Comparison of ENCODE assay signal across 13 cellular contexts in the genomic region with DNA sequence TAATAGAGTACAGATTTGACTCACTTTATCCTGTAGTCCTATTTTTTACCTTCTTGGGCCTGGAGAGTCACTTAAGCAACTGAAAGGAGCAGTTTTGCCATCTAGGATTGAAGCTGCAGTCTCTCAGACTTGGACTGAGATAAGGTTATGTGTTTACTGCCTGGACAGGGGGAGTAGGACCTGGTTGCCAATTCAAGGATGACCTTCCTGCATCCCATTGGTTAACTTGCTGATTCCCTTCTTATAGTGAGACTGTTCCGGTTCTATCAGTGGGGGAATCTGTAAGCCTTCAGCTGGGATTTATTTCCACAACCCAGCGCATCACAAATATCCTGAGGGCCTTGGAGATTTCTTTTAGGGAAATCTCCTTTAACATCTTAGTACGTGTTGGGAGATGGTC. TPM values are rescaled to one million over a fixed set of nuclear protein-coding genes. Genes with fewer than 3 reads are reported as not detected.
DNase-seq lines count a peak whose midpoint lies in the region; ATAC-seq and TF ChIP-seq lines count a peak whose summit lies in the region.
"Had no signal": no experiment of that assay in that cellular context is flagged by ENCODE, and none has a peak within 500 bp of the region (broad histone marks: within the 10 kb centered on the region; RNA-seq: fewer than 3 reads in every experiment).

No MANE protein-coding gene starts in this region.

- H3K4me2 ChIP-seq in SK-N-SH (peak overlapping the region; percentile 82), osteoblast (ENCODE audit: insufficient read depth, low read length) (peak overlapping the region; percentile 96)

- H3K4me3 Mint-ChIP-seq in endodermal cell: peak overlapping the region; percentile 76

- no peaks in the 10 kb centered on the region for H3K9me2 ChIP-seq in SK-N-SH

- DNase-seq in SK-N-SH: peak; percentile 58
- DNase-seq in endodermal cell: no peak
- DNase-seq in osteoblast (ENCODE audit: insufficient read length, low spot score, missing footprints): peak; percentile 44
- no peak for DNase-seq in UCSD-AML1 (lab: John Stamatoyannopoulos, UW; ENCODE audit: unreplicated experiment)
- DNase-seq: 8988T, NCI-H226, T-helper 17 cell had no signal

- peak overlapping the region; percentile 72 for H3K27ac Mint-ChIP-seq in endodermal cell
- H3K27ac Mint-ChIP-seq: activated T-helper 2 cell treated with anti-CD3 and anti-CD28 coated beads, Interferon-gamma antibody, Interleukin-2, Interleukin-4, amounts not matched to agents 10 μg/mL and 5 μg/mL and 100 μg/mL, durations not matched to agents 14 hours and 24 hours and 36 hours had no signal

- TF ChIP-seq CTCF in SK-N-SH (IDR thresholded peaks at IDR 0.05) (no peak), endodermal cell (conservative IDR thresholded peaks at IDR 0.05) (no peak), osteoblast (IDR thresholded peaks at IDR 0.05; ENCODE audit: extremely low read depth, low read depth, low read length) (no peak)

- no peak for TF ChIP-seq EP300 in SK-N-SH (IDR thresholded peaks at IDR 0.05; ENCODE audit: borderline replicate concordance in 1 of 2, low read depth in 1 of 2, low read length in 1 of 2)

- H3K27me3 ChIP-seq in SK-N-SH (ENCODE audit: insufficient read depth): no peaks in the 10 kb centered on the region
- no peaks in the 10 kb centered on the region for H3K27me3 ChIP-seq in HUES6 (ENCODE audit: control insufficient read depth, insufficient read depth, low read length)
- H3K27me3 ChIP-seq in endodermal cell (ENCODE audit: control insufficient read depth, insufficient read depth, low read length, poor library complexity, severe bottlenecking): no peaks in the 10 kb centered on the region
- no peaks in the 10 kb centered on the region for H3K27me3 ChIP-seq in osteoblast (ENCODE audit: insufficient read depth, low read length)

- no peaks in the 10 kb centered on the region for H3K27me3 Mint-ChIP-seq in endodermal cell (ENCODE audit: insufficient read depth)
- H3K27me3 Mint-ChIP-seq: T-helper 17 cell had no signal

- peaks cover 58% of the 10 kb centered on the region for H4K20me1 ChIP-seq in SK-N-SH (ENCODE audit: insufficient read depth)
- H4K20me1 ChIP-seq in osteoblast (ENCODE audit: insufficient read depth, low read length): peaks cover 57% of the 10 kb centered on the region

- no peak overlapping the region for H2AFZ ChIP-seq in SK-N-SH (ENCODE audit: low read depth)
- H2AFZ ChIP-seq in osteoblast (ENCODE audit: low read length): no peak overlapping the region

- TF ChIP-seq RAD21 in SK-N-SH (IDR thresholded peaks at IDR 0.05; ENCODE audit: low read length): no peak

- POLR2A ChIA-PET in SK-N-SH (lab: Yijun Ruan, JAX): no interaction called here

- H3K9ac ChIP-seq in SK-N-SH (0 out of 2 replicates have a peak overlapping the region, but pooled peaks have one; percentile 12), HUES6 (ENCODE audit: low read length) (no peak overlapping the region), endodermal cell (ENCODE audit: extremely low read depth, low read length, poor library complexity, severe bottlenecking) (no peak overlapping the region)

- H3K79me2 ChIP-seq in SK-N-SH (ENCODE audit: insufficient read depth) (peaks cover 95% of the 10 kb centered on the region), osteoblast (ENCODE audit: insufficient read depth, low read length) (peaks cover 91% of the 10 kb centered on the region)

- peaks cover 5% of the 10 kb centered on the region for H3F3A ChIP-seq in SK-N-SH (replicated peaks; ENCODE audit: insufficient read depth)

- CTCF ChIA-PET in SK-N-SH (lab: Yijun Ruan, JAX): interaction anchor here (1.8 kb wide), 1 partner anchor 10 kb away, joined by 6 read pairs; no protein-coding TSS in a partner anchor

- H3K27ac ChIP-seq in SK-N-SH (ENCODE audit: low read depth in 2 of 2, low read length in 1 of 2) (no peak overlapping the region), HUES6 (ENCODE audit: low read depth, low read length) (no peak overlapping the region), endodermal cell (ENCODE audit: low read depth, low read length) (no peak overlapping the region), osteoblast (ENCODE audit: low read depth, low read length) (no peak overlapping the region)

- H3K9me3 ChIP-seq in SK-N-SH (no peaks in the 10 kb centered on the region), HUES6 (ENCODE audit: control insufficient read depth, insufficient read depth, low read depth, low read length) (no peaks in the 10 kb centered on the region), endodermal cell (ENCODE audit: control insufficient read depth, low read length) (no peaks in the 10 kb centered on the region), osteoblast (ENCODE audit: low read depth, low read length) (no peaks in the 10 kb centered on the region)

- WGBS in SK-N-SH (ENCODE audit: low lambda C conversion rate): 58% methylated on average over 3 of the region's 3 CpGs
- 94 to 97% methylated on average over 3 of the region's 3 CpGs for WGBS in endodermal cell (ENCODE audit: insufficient coverage in 1 of 2, insufficient read length in 1 of 2), 2 experiments

- H3K4me1 Mint-ChIP-seq in endodermal cell: peaks cover 36% of the 10 kb centered on the region

- no peaks in the 10 kb centered on the region for H3K9me3 Mint-ChIP-seq in endodermal cell
- H3K9me3 Mint-ChIP-seq: activated T-helper 2 cell treated with anti-CD3 and anti-CD28 coated beads, Interferon-gamma antibody, Interleukin-2, Interleukin-4, amounts not matched to agents 10 μg/mL and 5 μg/mL and 100 μg/mL, durations not matched to agents 14 hours and 24 hours and 36 hours had no signal

- peaks cover 11 to 26% of the 10 kb centered on the region in 2 experiments; a peak in 3 of 4 replicates for H3K4me1 ChIP-seq in SK-N-SH (ENCODE audit: control insufficient read depth in 1 of 2, insufficient read depth in 2 of 2, low read depth in 1 of 2, low read length in 1 of 2)
- peaks cover 4% of the 10 kb centered on the region; the same call in 1 of the 2 replicates for H3K4me1 ChIP-seq in HUES6 (ENCODE audit: control insufficient read depth, insufficient read depth, low read length)
- H3K4me1 ChIP-seq in endodermal cell (ENCODE audit: control insufficient read depth, insufficient read depth, low read length): peaks cover 5% of the 10 kb centered on the region
- peaks cover 35% of the 10 kb centered on the region for H3K4me1 ChIP-seq in osteoblast (ENCODE audit: insufficient read depth, low read length)

- ATAC-seq in SK-N-SH treated with all-trans-retinoic acid at 6 μM for 48 hours (no peak), GM21447 (IDR thresholded peaks at IDR 0.05; ENCODE audit: unreplicated experiment) (no peak), HG03342 (IDR thresholded peaks at IDR 0.05; ENCODE audit: unreplicated experiment) (no peak)
- ATAC-seq: T-helper 17 cell had no signal

- peaks cover 10 to 17% of the 10 kb centered on the region in 2 experiments for H3K36me3 ChIP-seq in SK-N-SH (replicated peaks in 1 of 2; ENCODE audit: control insufficient read depth in 1 of 2, insufficient read depth in 2 of 2, low read length in 1 of 2)
- peaks cover 29% of the 10 kb centered on the region for H3K36me3 ChIP-seq in HUES6 (ENCODE audit: control insufficient read depth, insufficient read depth, low read length)
- H3K36me3 ChIP-seq in endodermal cell (ENCODE audit: control insufficient read depth, insufficient read depth, low read length): peaks cover 21% of the 10 kb centered on the region
- H3K36me3 ChIP-seq in osteoblast (ENCODE audit: insufficient read depth, low read length): peaks cover 17% of the 10 kb centered on the region

- peaks cover 29% of the 10 kb centered on the region for H3K36me3 Mint-ChIP-seq in endodermal cell (ENCODE audit: low read depth)

- peak overlapping the region; percentile 3 to 29; a peak in 2 of 4 replicates for H3K4me3 ChIP-seq in SK-N-SH (ENCODE audit: low read depth in 2 of 2, low read length in 1 of 2)
- 0 out of 2 replicates have a peak overlapping the region, but pooled peaks have one; percentile 23 for H3K4me3 ChIP-seq in HUES6 (ENCODE audit: low read depth, low read length)
- peak overlapping the region; percentile 89 for H3K4me3 ChIP-seq in endodermal cell (ENCODE audit: low read length)
- peak overlapping the region; percentile 5 for H3K4me3 ChIP-seq in osteoblast (ENCODE audit: insufficient read depth, low read length)

TF ChIP-seq in SK-N-SH, 30 proteins besides CTCF, POLR2A, EP300 and RAD21 (continues in another document):
- TF ChIP-seq GATA2 (CRISPR knock-in tag; IDR thresholded peaks at IDR 0.05): peak; percentile 19; the same call in 1 of the 2 replicates

TF ChIP-seq in SK-N-SH treated with all-trans-retinoic acid at 6 μM for 48 hours, 23 proteins besides CTCF, POLR2A, EP300 and RAD21 (continues in another document):
- TF ChIP-seq ZNF8 (CRISPR knock-in tag; IDR thresholded peaks at IDR 0.05) (no peak), CSDC2 (CRISPR knock-in tag; IDR thresholded peaks at IDR 0.05) (no peak), RARB (CRISPR knock-in tag; IDR thresholded peaks at IDR 0.05) (no peak), TOX (CRISPR knock-in tag; IDR thresholded peaks at IDR 0.05; ENCODE audit: borderline replicate concordance) (no peak), TCF4 (CRISPR knock-in tag; IDR thresholded peaks at IDR 0.05; ENCODE audit: borderline replicate concordance) (no peak)

RNA-seq across cellular contexts. Expression of a gene that starts 2.9 kb away (rescaled TPM):
- 9.7 and 10.9 TPM in 2 replicates for polyA plus RNA-seq in SK-N-SH (2012; rRNA removed)
- polyA plus RNA-seq in SK-N-SH (2012; cell fraction: cytosol; rRNA removed): 6.2 and 7.9 TPM in 2 replicates
- 31.5 and 47.8 TPM in 2 replicates for polyA plus RNA-seq in SK-N-SH (2012; cell fraction: nucleus; rRNA removed)
- total RNA-seq in endodermal cell (10 to 100 TPM; 36.8 to 46.7 TPM), osteoblast (34.5 and 38.4 TPM in 2 replicates)
- 26.9 TPM for polyA plus RNA-seq in endodermal cell (2013, experiment 1 of 2)
- 28.6 TPM for polyA plus RNA-seq in endodermal cell (2013, experiment 2 of 2)

RNA-seq across cellular contexts. Expression of a gene that starts 3.1 kb away (rescaled TPM):
- 40.1 and 45.2 TPM in 2 replicates for polyA plus RNA-seq in SK-N-SH (2012; rRNA removed)
- 30.3 and 32.2 TPM in 2 replicates for polyA plus RNA-seq in SK-N-SH (2012; cell fraction: cytosol; rRNA removed)
- 73.4 and 75.5 TPM in 2 replicates for polyA plus RNA-seq in SK-N-SH (2012; cell fraction: nucleus; rRNA removed)
- total RNA-seq in endodermal cell (100 to 1,000 TPM in 1 of 2 donors, 10 to 100 TPM in 1; 99.3 to 108 TPM), osteoblast (48.0 and 48.1 TPM in 2 replicates)
- 65.6 TPM for polyA plus RNA-seq in endodermal cell (2013, experiment 1 of 2)
- 61.7 TPM for polyA plus RNA-seq in endodermal cell (2013, experiment 2 of 2)

RNA-seq across cellular contexts. Expression of a gene that starts 47.8 kb away (rescaled TPM):
- 33.6 and 48.4 TPM in 2 replicates for polyA plus RNA-seq in SK-N-SH (2012; rRNA removed)
- 12.9 and 20.7 TPM in 2 replicates for polyA plus RNA-seq in SK-N-SH (2012; cell fraction: cytosol; rRNA removed)
- polyA plus RNA-seq in SK-N-SH (2012; cell fraction: nucleus; rRNA removed): 123 and 127 TPM in 2 replicates
- total RNA-seq in endodermal cell (10 to 100 TPM; 46.2 to 49.0 TPM), osteoblast (15.9 and 17.1 TPM in 2 replicates)
- polyA plus RNA-seq in endodermal cell (2013, experiment 1 of 2): 30.2 TPM
- polyA plus RNA-seq in endodermal cell (2013, experiment 2 of 2): 28.6 TPM

RNA-seq across cellular contexts. Expression of a gene that starts 55.0 kb away (rescaled TPM):
- polyA plus RNA-seq in SK-N-SH (2012; rRNA removed): not detected in 2 replicates
- polyA plus RNA-seq in SK-N-SH (2012; cell fraction: cytosol; rRNA removed): not detected in 2 replicates
- polyA plus RNA-seq in SK-N-SH (2012; cell fraction: nucleus; rRNA removed): not detected in 2 replicates
- total RNA-seq in endodermal cell (not detected), osteoblast (not detected in 2 replicates)
- polyA plus RNA-seq in endodermal cell (2013, experiment 1 of 2): not detected
- not detected for polyA plus RNA-seq in endodermal cell (2013, experiment 2 of 2)
- total RNA-seq: activated T-helper 2 cell treated with anti-CD3 and anti-CD28 coated beads, Interferon-gamma antibody, Interleukin-2, Interleukin-4, amounts not matched to agents 10 μg/mL and 5 μg/mL and 100 μg/mL, durations not matched to agents 14 hours and 24 hours and 36 hours; pulmonary artery endothelial cell; T-helper 17 cell had no signal

Comparison
In these comparisons a context has a peak if more than half of its experiments do, and no peak if none do; other contexts are left out.
1. DNase-seq: peak in SK-N-SH (single experiment) and osteoblast (single experiment); none in endodermal cell (single experiment) and UCSD-AML1 (single experiment).
2. H3K4me3 ChIP-seq: peak in every context shown above with its lines; median percentile 89 in endodermal cell; 23 in HUES6; 16 in SK-N-SH; 5 in osteoblast.